1 cellular context compared by ENCODE assay signal in genomic region chr11:88194990-88195389, GRCh38.
TF ChIP-seq lines count a peak whose summit lies in the region.

No MANE protein-coding gene starts in this region.

TF ChIP-seq in GM12878, 131 proteins besides CTCF, POLR2A, EP300 and RAD21 (continued from another document and continues in another):
- no peak for TF ChIP-seq SP1 (IDR thresholded peaks at IDR 0.05; ENCODE audit: low read depth, low read length)
- no peak for TF ChIP-seq BRCA1 (IDR thresholded peaks at IDR 0.05; ENCODE audit: low read depth, low read length)
- no peak for TF ChIP-seq ZBTB33 (IDR thresholded peaks at IDR 0.05)
- TF ChIP-seq CHD2 (IDR thresholded peaks at IDR 0.05; ENCODE audit: borderline replicate concordance, low read depth, low read length), result no peak
- 0 out of 2 replicates have a peak, but pooled peaks have one; percentile 28 for TF ChIP-seq TCF3 (IDR thresholded peaks at IDR 0.05; ENCODE audit: borderline replicate concordance, insufficient read depth, low read depth, low read length)
- TF ChIP-seq MXI1 (IDR thresholded peaks at IDR 0.05; ENCODE audit: low read depth, low read length), result no peak
- TF ChIP-seq MEF2B (IDR thresholded peaks at IDR 0.05; ENCODE audit: partially characterized antibody, poor library complexity, severe bottlenecking), result no peak
- TF ChIP-seq NFIC (IDR thresholded peaks at IDR 0.05; ENCODE audit: low read depth, low read length), result peak; percentile 95
- TF ChIP-seq CBX3 (IDR thresholded peaks at IDR 0.05; ENCODE audit: borderline replicate concordance, low read depth), result no peak
- TF ChIP-seq NR2C2 (IDR thresholded peaks at IDR 0.05; ENCODE audit: borderline replicate concordance, control insufficient read depth, insufficient read length, low read depth), result no peak
- TF ChIP-seq SREBF1 (IDR thresholded peaks at IDR 0.05; ENCODE audit: low read length), result no peak
- TF ChIP-seq HSF1 (IDR thresholded peaks at IDR 0.05; ENCODE audit: low read depth, low read length), result no peak
- no peak for TF ChIP-seq POLR2AphosphoS2 (IDR thresholded peaks at IDR 0.05; ENCODE audit: low read depth, low read length)
- peak; percentile 73 for TF ChIP-seq BCL3 (IDR thresholded peaks at IDR 0.05; ENCODE audit: borderline replicate concordance, insufficient read depth, low read depth, low read length, poor library complexity, severe bottlenecking)
- no peak for TF ChIP-seq TAF1 (IDR thresholded peaks at IDR 0.05; ENCODE audit: borderline replicate concordance, low read depth, low read length)
- TF ChIP-seq PBX3 (IDR thresholded peaks at IDR 0.05; ENCODE audit: insufficient replicate concordance, low read depth, low read length), result no peak
- TF ChIP-seq JUNB (IDR thresholded peaks at IDR 0.05), result peak; percentile 89
- TF ChIP-seq EGR1 (IDR thresholded peaks at IDR 0.05; ENCODE audit: borderline replicate concordance in 1 of 2, low read depth in 2 of 2, low read length in 2 of 2), result no peak
- TF ChIP-seq REST (IDR thresholded peaks at IDR 0.05; ENCODE audit: low read depth, low read length), result no peak
- TF ChIP-seq DPF2 (IDR thresholded peaks at IDR 0.05), result 0 out of 2 replicates have a peak, but pooled peaks have one; percentile 52
- TF ChIP-seq TARDBP (IDR thresholded peaks at IDR 0.05; ENCODE audit: borderline replicate concordance), result peak; percentile 25; the same call in 1 of the 2 replicates
- no peak for TF ChIP-seq EZH2 (IDR thresholded peaks at IDR 0.05; ENCODE audit: borderline replicate concordance, control insufficient read depth, low read depth, low read length)
- TF ChIP-seq KAT2A (conservative IDR thresholded peaks at IDR 0.05; ENCODE audit: control insufficient read depth, low read depth, low read length), result no peak
- TF ChIP-seq SRF (IDR thresholded peaks at IDR 0.05; ENCODE audit: low read depth in 2 of 2, low read length in 2 of 2), result no peak
- TF ChIP-seq ELK1 (IDR thresholded peaks at IDR 0.05; ENCODE audit: low read depth, low read length), result no peak
- no peak for TF ChIP-seq POU2F2 (IDR thresholded peaks at IDR 0.05; ENCODE audit: borderline replicate concordance, low read depth, low read length)
- peak; percentile 89; the same call in 1 of the 2 replicates for TF ChIP-seq FOXM1 (IDR thresholded peaks at IDR 0.05; ENCODE audit: low read depth, low read length)
- peak; percentile 66; the same call in 1 of the 2 replicates for TF ChIP-seq ZNF384 (IDR thresholded peaks at IDR 0.05; ENCODE audit: borderline replicate concordance, low read depth, low read length)
- TF ChIP-seq ETV6 (conservative IDR thresholded peaks at IDR 0.05 in 1 of 2, IDR thresholded peaks at IDR 0.05 in 1 of 2; ENCODE audit: borderline replicate concordance in 1 of 2, low read depth in 1 of 2), result no peak
- TF ChIP-seq ZSCAN29 (IDR thresholded peaks at IDR 0.05), result no peak
- peak; percentile 75 for TF ChIP-seq RELB (IDR thresholded peaks at IDR 0.05; ENCODE audit: low read depth)
- peak; percentile 74 to 83; a peak in 3 of 4 replicates for TF ChIP-seq IKZF2 (IDR thresholded peaks at IDR 0.05)
- TF ChIP-seq ZNF622 (IDR thresholded peaks at IDR 0.05), result no peak
- TF ChIP-seq NRF1 (conservative IDR thresholded peaks at IDR 0.05; ENCODE audit: low read depth, low read length), result no peak
- no peak for TF ChIP-seq E4F1 (IDR thresholded peaks at IDR 0.05; ENCODE audit: borderline replicate concordance, partially characterized antibody)
- TF ChIP-seq ATF3 (IDR thresholded peaks at IDR 0.05; ENCODE audit: borderline replicate concordance, extremely low read depth, low read depth, low read length), result no peak
- TF ChIP-seq ZNF592 (IDR thresholded peaks at IDR 0.05), result no peak
- peak; percentile 84 for TF ChIP-seq BCL11A (IDR thresholded peaks at IDR 0.05; ENCODE audit: low read depth, low read length)
- no peak for TF ChIP-seq ESRRA (IDR thresholded peaks at IDR 0.05; ENCODE audit: low read length)
